1 cellular context compared by ENCODE assay signal in the genomic region with DNA sequence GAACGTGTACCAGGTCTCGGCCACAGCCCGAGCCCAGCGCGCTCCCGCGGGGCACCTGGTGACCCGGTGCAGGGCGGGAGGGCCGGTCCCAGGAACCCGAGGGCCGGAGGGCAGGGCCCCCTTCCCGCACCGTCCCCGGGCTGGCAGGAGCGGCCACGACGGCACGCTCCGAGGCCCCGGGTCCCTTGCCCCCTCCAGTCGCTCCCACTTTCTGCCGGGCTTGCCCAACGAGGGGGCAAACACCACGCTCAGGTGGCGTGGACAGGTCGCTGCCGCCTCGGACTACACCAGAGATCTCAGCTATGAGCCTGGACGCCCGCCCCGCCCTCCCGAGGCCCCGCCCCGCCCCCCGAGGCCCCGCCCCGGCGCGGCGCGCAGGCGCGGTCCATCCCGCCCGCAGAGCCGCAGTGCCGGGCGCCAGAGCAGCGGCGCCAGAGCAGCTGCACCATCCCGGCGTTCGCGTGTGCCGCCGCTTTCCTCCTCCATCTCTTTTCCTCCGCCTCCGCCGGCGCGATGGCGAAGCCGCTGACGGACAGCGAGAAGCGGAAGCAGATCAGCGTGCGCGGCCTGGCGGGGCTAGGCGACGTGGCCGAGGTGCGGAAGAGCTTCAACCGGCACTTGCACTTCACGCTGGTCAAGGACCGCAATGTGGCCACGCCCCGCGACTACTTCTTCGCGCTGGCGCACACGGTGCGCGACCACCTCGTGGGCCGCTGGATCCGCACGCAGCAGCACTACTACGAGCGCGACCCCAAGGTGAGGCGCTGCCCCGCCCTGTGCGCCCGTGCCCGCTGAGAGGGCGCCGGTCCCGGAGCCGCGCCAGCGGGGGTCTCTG.
A peak's percentile ranks its signal among the peaks of the same experiment; 100 is the strongest.
TF ChIP-seq lines count a peak whose summit lies in the region.

A gene (plus strand): TSS at position 420 of the 835 bp plus-strand sequence. CDS start 94 bp downstream, at position 514.

TF ChIP-seq in HepG2, 621 proteins besides CTCF, POLR2A, EP300 and RAD21 (continued from another document and continues in another):
- TF ChIP-seq, protein P1, sequence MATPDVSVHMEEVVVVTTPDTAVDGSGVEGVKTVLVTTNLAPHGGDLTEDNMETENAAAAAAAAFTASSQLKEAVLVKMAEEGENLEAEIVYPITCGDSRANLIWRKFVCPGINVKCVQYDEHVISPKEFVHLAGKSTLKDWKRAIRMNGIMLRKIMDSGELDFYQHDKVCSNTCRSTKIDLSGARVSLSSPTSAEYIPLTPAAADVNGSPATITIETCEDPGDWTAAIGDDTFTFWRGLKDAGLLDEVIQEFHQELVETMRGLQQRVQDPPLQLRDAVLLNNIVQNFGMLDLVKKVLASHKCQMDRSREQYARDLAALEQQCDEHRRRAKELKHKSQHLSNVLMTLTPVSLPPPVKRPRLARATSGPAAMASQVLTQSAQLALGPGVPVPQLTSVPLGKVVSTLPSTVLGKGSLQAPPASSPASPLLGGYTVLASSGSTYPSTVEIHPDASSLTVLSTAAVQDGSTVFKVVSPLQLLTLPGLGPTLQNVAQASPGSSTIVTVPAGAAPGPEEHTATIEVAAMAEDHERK (CRISPR knock-in tag; IDR thresholded peaks at IDR 0.05; ENCODE audit: low read depth): peak; percentile 60; the same call in 1 of the 2 replicates
- TF ChIP-seq, protein P2, sequence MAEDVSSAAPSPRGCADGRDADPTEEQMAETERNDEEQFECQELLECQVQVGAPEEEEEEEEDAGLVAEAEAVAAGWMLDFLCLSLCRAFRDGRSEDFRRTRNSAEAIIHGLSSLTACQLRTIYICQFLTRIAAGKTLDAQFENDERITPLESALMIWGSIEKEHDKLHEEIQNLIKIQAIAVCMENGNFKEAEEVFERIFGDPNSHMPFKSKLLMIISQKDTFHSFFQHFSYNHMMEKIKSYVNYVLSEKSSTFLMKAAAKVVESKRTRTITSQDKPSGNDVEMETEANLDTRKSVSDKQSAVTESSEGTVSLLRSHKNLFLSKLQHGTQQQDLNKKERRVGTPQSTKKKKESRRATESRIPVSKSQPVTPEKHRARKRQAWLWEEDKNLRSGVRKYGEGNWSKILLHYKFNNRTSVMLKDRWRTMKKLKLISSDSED (CRISPR knock-in tag; IDR thresholded peaks at IDR 0.05): peak; percentile 40; the same call in 1 of the 2 replicates
- TF ChIP-seq JUN (CRISPR knock-in tag; IDR thresholded peaks at IDR 0.05) (peak; percentile 76; the same call in 1 of the 2 replicates), ZNF772 (CRISPR knock-in tag; IDR thresholded peaks at IDR 0.05) (peak; percentile 86; the same call in 1 of the 2 replicates), RFX5 (IDR thresholded peaks at IDR 0.05; ENCODE audit: low read depth, low read length) (0 out of 2 replicates have a peak, but pooled peaks have one; percentile 33), ZBTB42 (CRISPR knock-in tag; IDR thresholded peaks at IDR 0.05) (0 out of 2 replicates have a peak, but pooled peaks have one; percentile 44), MIER3 (CRISPR knock-in tag; IDR thresholded peaks at IDR 0.05; ENCODE audit: borderline replicate concordance) (peak; percentile 94), SMARCE1 (IDR thresholded peaks at IDR 0.05; ENCODE audit: borderline replicate concordance) (no peak), SRSF4 (IDR thresholded peaks at IDR 0.05; ENCODE audit: low read depth, low read length, poor library complexity, severe bottlenecking) (no peak), SNRNP70 (IDR thresholded peaks at IDR 0.05; ENCODE audit: low read depth, low read length) (no peak), NFATC3 (CRISPR knock-in tag; IDR thresholded peaks at IDR 0.05) (no peak), ZNF160 (CRISPR knock-in tag; IDR thresholded peaks at IDR 0.05) (peak; percentile 92), ZNF616 (CRISPR knock-in tag; IDR thresholded peaks at IDR 0.05; ENCODE audit: low read depth) (peak; percentile 95), SP140L (CRISPR knock-in tag; IDR thresholded peaks at IDR 0.05; ENCODE audit: borderline replicate concordance) (0 out of 2 replicates have a peak, but pooled peaks have one; percentile 73), FOXK1 (CRISPR knock-in tag; IDR thresholded peaks at IDR 0.05; ENCODE audit: borderline replicate concordance, low read depth) (peak; percentile 67; the same call in 1 of the 2 replicates), ELF4 (CRISPR knock-in tag; IDR thresholded peaks at IDR 0.05; ENCODE audit: borderline replicate concordance) (no peak), MAZ (IDR thresholded peaks at IDR 0.05; ENCODE audit: borderline replicate concordance, low read depth, low read length) (peak; percentile 83), MAZ (CRISPR knock-in tag; IDR thresholded peaks at IDR 0.05; ENCODE audit: low read depth) (peak; percentile 95; the same call in 1 of the 2 replicates), MAF1 (CRISPR knock-in tag; IDR thresholded peaks at IDR 0.05; ENCODE audit: borderline replicate concordance) (peak; percentile 93), ZNF432 (CRISPR knock-in tag; IDR thresholded peaks at IDR 0.05; ENCODE audit: borderline replicate concordance) (no peak), POLR2AphosphoS5 (IDR thresholded peaks at IDR 0.05; ENCODE audit: low read depth, low read length) (peak; percentile 95), POGZ (CRISPR knock-in tag; IDR thresholded peaks at IDR 0.05) (no peak; the same call in none of the 2 replicates), ZNF383 (CRISPR knock-in tag; IDR thresholded peaks at IDR 0.05; ENCODE audit: borderline replicate concordance) (peak; percentile 52; the same call in 1 of the 2 replicates), TCF7L2 (IDR thresholded peaks at IDR 0.05; ENCODE audit: low read depth, low read length) (no peak), KMT2A (CRISPR knock-in tag; IDR thresholded peaks at IDR 0.05) (peak; percentile 92), ASH2L (IDR thresholded peaks at IDR 0.05; ENCODE audit: insufficient read length, low read depth, low read length) (peak; percentile 89), FOXM1 (CRISPR knock-in tag; IDR thresholded peaks at IDR 0.05) (peak; percentile 84), PRMT3 (CRISPR knock-in tag; IDR thresholded peaks at IDR 0.05; ENCODE audit: borderline replicate concordance, low read depth) (peak; percentile 92; the same call in 1 of the 2 replicates), CBX1 (IDR thresholded peaks at IDR 0.05; ENCODE audit: low read depth) (peak; percentile 94), PTBP1 (IDR thresholded peaks at IDR 0.05; ENCODE audit: low read depth, low read length, poor library complexity, severe bottlenecking) (peak; percentile 84), ZNF570 (CRISPR knock-in tag; IDR thresholded peaks at IDR 0.05; ENCODE audit: borderline replicate concordance) (peak; percentile 63; the same call in 1 of the 2 replicates), HMGA1 (CRISPR knock-in tag; conservative IDR thresholded peaks at IDR 0.05) (no peak), MYC (CRISPR knock-in tag; IDR thresholded peaks at IDR 0.05; ENCODE audit: borderline replicate concordance) (peak; percentile 94), ZFP37 (CRISPR knock-in tag; IDR thresholded peaks at IDR 0.05; ENCODE audit: borderline replicate concordance) (peak; percentile 84; the same call in 1 of the 2 replicates), ZNF589 (CRISPR knock-in tag; conservative IDR thresholded peaks at IDR 0.05) (peak; percentile 99), GTF3A (CRISPR knock-in tag; conservative IDR thresholded peaks at IDR 0.05) (no peak; the same call in 1 of the 2 replicates)
- TF ChIP-seq, protein P3, sequence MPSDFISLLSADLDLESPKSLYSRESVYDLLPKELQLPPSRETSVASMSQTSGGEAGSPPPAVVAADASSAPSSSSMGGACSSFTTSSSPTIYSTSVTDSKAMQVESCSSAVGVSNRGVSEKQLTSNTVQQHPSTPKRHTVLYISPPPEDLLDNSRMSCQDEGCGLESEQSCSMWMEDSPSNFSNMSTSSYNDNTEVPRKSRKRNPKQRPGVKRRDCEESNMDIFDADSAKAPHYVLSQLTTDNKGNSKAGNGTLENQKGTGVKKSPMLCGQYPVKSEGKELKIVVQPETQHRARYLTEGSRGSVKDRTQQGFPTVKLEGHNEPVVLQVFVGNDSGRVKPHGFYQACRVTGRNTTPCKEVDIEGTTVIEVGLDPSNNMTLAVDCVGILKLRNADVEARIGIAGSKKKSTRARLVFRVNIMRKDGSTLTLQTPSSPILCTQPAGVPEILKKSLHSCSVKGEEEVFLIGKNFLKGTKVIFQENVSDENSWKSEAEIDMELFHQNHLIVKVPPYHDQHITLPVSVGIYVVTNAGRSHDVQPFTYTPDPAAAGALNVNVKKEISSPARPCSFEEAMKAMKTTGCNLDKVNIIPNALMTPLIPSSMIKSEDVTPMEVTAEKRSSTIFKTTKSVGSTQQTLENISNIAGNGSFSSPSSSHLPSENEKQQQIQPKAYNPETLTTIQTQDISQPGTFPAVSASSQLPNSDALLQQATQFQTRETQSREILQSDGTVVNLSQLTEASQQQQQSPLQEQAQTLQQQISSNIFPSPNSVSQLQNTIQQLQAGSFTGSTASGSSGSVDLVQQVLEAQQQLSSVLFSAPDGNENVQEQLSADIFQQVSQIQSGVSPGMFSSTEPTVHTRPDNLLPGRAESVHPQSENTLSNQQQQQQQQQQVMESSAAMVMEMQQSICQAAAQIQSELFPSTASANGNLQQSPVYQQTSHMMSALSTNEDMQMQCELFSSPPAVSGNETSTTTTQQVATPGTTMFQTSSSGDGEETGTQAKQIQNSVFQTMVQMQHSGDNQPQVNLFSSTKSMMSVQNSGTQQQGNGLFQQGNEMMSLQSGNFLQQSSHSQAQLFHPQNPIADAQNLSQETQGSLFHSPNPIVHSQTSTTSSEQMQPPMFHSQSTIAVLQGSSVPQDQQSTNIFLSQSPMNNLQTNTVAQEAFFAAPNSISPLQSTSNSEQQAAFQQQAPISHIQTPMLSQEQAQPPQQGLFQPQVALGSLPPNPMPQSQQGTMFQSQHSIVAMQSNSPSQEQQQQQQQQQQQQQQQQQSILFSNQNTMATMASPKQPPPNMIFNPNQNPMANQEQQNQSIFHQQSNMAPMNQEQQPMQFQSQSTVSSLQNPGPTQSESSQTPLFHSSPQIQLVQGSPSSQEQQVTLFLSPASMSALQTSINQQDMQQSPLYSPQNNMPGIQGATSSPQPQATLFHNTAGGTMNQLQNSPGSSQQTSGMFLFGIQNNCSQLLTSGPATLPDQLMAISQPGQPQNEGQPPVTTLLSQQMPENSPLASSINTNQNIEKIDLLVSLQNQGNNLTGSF (CRISPR knock-in tag; IDR thresholded peaks at IDR 0.05): no peak; the same call in 1 of the 2 replicates
- TF ChIP-seq, protein P4, sequence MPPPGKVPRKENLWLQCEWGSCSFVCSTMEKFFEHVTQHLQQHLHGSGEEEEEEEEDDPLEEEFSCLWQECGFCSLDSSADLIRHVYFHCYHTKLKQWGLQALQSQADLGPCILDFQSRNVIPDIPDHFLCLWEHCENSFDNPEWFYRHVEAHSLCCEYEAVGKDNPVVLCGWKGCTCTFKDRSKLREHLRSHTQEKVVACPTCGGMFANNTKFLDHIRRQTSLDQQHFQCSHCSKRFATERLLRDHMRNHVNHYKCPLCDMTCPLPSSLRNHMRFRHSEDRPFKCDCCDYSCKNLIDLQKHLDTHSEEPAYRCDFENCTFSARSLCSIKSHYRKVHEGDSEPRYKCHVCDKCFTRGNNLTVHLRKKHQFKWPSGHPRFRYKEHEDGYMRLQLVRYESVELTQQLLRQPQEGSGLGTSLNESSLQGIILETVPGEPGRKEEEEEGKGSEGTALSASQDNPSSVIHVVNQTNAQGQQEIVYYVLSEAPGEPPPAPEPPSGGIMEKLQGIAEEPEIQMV (CRISPR knock-in tag; IDR thresholded peaks at IDR 0.05; ENCODE audit: low read depth): peak; percentile 78; the same call in 1 of the 2 replicates
- TF ChIP-seq, protein P5, sequence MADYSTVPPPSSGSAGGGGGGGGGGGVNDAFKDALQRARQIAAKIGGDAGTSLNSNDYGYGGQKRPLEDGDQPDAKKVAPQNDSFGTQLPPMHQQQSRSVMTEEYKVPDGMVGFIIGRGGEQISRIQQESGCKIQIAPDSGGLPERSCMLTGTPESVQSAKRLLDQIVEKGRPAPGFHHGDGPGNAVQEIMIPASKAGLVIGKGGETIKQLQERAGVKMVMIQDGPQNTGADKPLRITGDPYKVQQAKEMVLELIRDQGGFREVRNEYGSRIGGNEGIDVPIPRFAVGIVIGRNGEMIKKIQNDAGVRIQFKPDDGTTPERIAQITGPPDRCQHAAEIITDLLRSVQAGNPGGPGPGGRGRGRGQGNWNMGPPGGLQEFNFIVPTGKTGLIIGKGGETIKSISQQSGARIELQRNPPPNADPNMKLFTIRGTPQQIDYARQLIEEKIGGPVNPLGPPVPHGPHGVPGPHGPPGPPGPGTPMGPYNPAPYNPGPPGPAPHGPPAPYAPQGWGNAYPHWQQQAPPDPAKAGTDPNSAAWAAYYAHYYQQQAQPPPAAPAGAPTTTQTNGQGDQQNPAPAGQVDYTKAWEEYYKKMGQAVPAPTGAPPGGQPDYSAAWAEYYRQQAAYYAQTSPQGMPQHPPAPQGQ (CRISPR knock-in tag; IDR thresholded peaks at IDR 0.05; ENCODE audit: borderline replicate concordance): peak; percentile 98
- TF ChIP-seq, protein P6, sequence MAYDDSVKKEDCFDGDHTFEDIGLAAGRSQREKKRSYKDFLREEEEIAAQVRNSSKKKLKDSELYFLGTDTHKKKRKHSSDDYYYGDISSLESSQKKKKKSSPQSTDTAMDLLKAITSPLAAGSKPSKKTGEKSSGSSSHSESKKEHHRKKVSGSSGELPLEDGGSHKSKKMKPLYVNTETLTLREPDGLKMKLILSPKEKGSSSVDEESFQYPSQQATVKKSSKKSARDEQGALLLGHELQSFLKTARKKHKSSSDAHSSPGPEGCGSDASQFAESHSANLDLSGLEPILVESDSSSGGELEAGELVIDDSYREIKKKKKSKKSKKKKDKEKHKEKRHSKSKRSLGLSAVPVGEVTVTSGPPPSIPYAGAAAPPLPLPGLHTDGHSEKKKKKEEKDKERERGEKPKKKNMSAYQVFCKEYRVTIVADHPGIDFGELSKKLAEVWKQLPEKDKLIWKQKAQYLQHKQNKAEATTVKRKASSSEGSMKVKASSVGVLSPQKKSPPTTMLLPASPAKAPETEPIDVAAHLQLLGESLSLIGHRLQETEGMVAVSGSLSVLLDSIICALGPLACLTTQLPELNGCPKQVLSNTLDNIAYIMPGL (CRISPR knock-in tag; IDR thresholded peaks at IDR 0.05; ENCODE audit: borderline replicate concordance in 1 of 2, low read depth in 1 of 2): peak; percentile 83 to 91
- TF ChIP-seq, protein P7, sequence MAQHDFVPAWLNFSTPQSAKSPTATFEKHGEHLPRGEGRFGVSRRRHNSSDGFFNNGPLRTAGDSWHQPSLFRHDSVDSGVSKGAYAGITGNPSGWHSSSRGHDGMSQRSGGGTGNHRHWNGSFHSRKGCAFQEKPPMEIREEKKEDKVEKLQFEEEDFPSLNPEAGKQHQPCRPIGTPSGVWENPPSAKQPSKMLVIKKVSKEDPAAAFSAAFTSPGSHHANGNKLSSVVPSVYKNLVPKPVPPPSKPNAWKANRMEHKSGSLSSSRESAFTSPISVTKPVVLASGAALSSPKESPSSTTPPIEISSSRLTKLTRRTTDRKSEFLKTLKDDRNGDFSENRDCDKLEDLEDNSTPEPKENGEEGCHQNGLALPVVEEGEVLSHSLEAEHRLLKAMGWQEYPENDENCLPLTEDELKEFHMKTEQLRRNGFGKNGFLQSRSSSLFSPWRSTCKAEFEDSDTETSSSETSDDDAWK (CRISPR knock-in tag; IDR thresholded peaks at IDR 0.05): no peak
